8 cellular contexts compared by ENCODE assay signal in genomic region chr15:88912500-88912921, GRCh38. TPM values are rescaled to one million over a fixed set of nuclear protein-coding genes. Genes with fewer than 3 reads are reported as not detected.
A peak's percentile ranks its signal among the peaks of the same experiment; 100 is the strongest.
DNase-seq lines count a peak whose midpoint lies in the region; ATAC-seq, FAIRE-seq and TF ChIP-seq lines count a peak whose summit lies in the region.

No MANE protein-coding gene starts in this region.

- peak overlapping the region; percentile 73 for H3K4me3 ChIP-seq in Jurkat, Clone E6-1 (ENCODE audit: low read length)
- peak overlapping the region; percentile 71 for H3K4me3 ChIP-seq in colonic mucosa
- H3K4me3 ChIP-seq in urinary bladder (ENCODE audit: low read depth, low read length) = peak overlapping the region; percentile 76

- TF ChIP-seq POLR2A in GM12891 (IDR thresholded peaks at IDR 0.05; ENCODE audit: low read depth, low read length) = no peak

- H3K4me1 ChIP-seq in colonic mucosa (no peaks in the 10 kb centered on the region), urinary bladder (ENCODE audit: insufficient read depth) (peaks cover 1% of the 10 kb centered on the region)

- no peaks in the 10 kb centered on the region for H3K27me3 ChIP-seq in colonic mucosa

- TF ChIP-seq CTCF in colonic mucosa (IDR thresholded peaks at IDR 0.05) = no peak

- ATAC-seq in HG02938 (IDR thresholded peaks at IDR 0.05; ENCODE audit: unreplicated experiment) (no peak), HG03045 (IDR thresholded peaks at IDR 0.05; ENCODE audit: unreplicated experiment) (no peak)

- H3K27ac ChIP-seq in colonic mucosa (no peak overlapping the region), urinary bladder (ENCODE audit: low read depth) (no peak overlapping the region)

- DNase-seq in AG08396 (ENCODE audit: low spot score) = peak; percentile 56
- no peak for DNase-seq in Jurkat, Clone E6-1 (ENCODE audit: low read depth, low spot score)
- no peak for DNase-seq in colonic mucosa
- peak; percentile 35 for DNase-seq in medulla oblongata (ENCODE audit: extremely low spot score)
- DNase-seq in GM12891 (ENCODE audit: insufficient read length, low spot score) = no peak

- 11% methylated on average over 20 of the region's 20 CpGs for WGBS in urinary bladder

- H3K36me3 ChIP-seq in colonic mucosa = no peaks in the 10 kb centered on the region
- H3K36me3 ChIP-seq in urinary bladder (ENCODE audit: insufficient read depth) = no peaks in the 10 kb centered on the region

- H3K9ac ChIP-seq in colonic mucosa (ENCODE audit: low read depth in 2 of 2, low read length in 2 of 2) = peak overlapping the region in 1 of 2 donors; percentile 69

- no peaks in the 10 kb centered on the region for H3K9me3 ChIP-seq in colonic mucosa

- intact Hi-C loops in colonic mucosa (cut with DNase I) = no loop called here

- FAIRE-seq in GM12891 (lab: Jason Lieb, UNC) = no peak

TF ChIP-seq in GM12891, 5 proteins besides CTCF, POLR2A, EP300 and RAD21:
- TF ChIP-seq SPI1 (IDR thresholded peaks at IDR 0.05; ENCODE audit: low read depth, low read length) (no peak), POU2F2 (IDR thresholded peaks at IDR 0.05; ENCODE audit: low read depth, low read length) (no peak), POLR2AphosphoS5 (IDR thresholded peaks at IDR 0.05; ENCODE audit: low read depth, low read length) (no peak), TAF1 (IDR thresholded peaks at IDR 0.05; ENCODE audit: low read depth, low read length) (no peak), PAX5 (IDR thresholded peaks at IDR 0.05; ENCODE audit: insufficient read depth, low read length, severe bottlenecking) (no peak)

RNA-seq across cellular contexts. Expression of gene MFGE8, which starts 0.7 kb away (rescaled TPM):
- polyA plus RNA-seq in Jurkat, Clone E6-1 (2012; ENCODE audit: insufficient read depth, insufficient read length) = 83.7 TPM
- total RNA-seq in colonic mucosa (10 to 100 TPM; 31.3 to 38.6 TPM), urinary bladder (47.4 TPM)
- 356 TPM for polyA plus RNA-seq in urinary bladder
- 0.69 TPM for polyA plus RNA-seq in GM12891 (2012; ENCODE audit: low read depth, missing spikeins)

RNA-seq across cellular contexts. Expression of gene HAPLN3, which starts 17.2 kb away (rescaled TPM):
- 12.4 TPM for polyA plus RNA-seq in Jurkat, Clone E6-1 (2012; ENCODE audit: insufficient read depth, insufficient read length)
- total RNA-seq in colonic mucosa (1 to 10 TPM; 1.9 to 3.6 TPM), urinary bladder (6.6 TPM)
- 9.2 TPM for polyA plus RNA-seq in urinary bladder
- polyA plus RNA-seq in GM12891 (2012; ENCODE audit: low read depth, missing spikeins) = 0.87 TPM

Comparison
In these comparisons a context has a peak if more than half of its experiments do, and no peak if none do; other contexts are left out.
1. DNase-seq: peak in AG08396 (single experiment) and medulla oblongata (single experiment); none in Jurkat, Clone E6-1 (single experiment), colonic mucosa (single experiment) and GM12891 (single experiment).
2. Peak in every context shown above with its lines, with median percentiles within 50 percentile points of each other: H3K4me3 ChIP-seq.